Comparison of ENCODE assay signal across 8 cellular contexts in the genomic region with DNA sequence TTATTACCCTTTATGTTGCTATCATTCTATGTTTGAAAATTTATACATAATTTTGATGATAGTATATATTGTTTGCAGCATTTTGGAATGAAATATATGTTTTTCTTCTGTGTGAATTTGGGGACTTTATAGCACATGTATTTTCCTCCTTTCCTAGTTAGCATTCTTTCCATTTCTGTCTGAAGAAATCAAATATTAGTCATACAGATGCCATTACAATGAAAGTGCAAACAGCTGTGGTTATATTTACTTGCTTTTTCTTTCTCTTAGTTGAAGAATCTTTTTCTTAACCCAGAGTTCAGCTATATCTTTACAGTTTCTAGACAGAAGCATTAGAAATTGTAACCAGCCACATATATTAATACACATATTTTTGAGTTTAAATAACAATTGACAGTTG.
"Had no signal": no experiment of that assay in that cellular context is flagged by ENCODE, and none has a peak within 500 bp of the region (broad histone marks: within the 10 kb centered on the region; RNA-seq: fewer than 3 reads in every experiment).

No MANE protein-coding gene starts in this region.

- DNase-seq: amygdala, left cardiac atrium, mucosa of descending colon, stomach, T-helper 2 cell had no signal

- H3K4me2 ChIP-seq: hepatocyte had no signal

- H2AFZ ChIP-seq: hepatocyte had no signal

- H3K4me3 ChIP-seq: cardiac muscle cell, hepatocyte, mucosa of descending colon, stomach had no signal

- H3K36me3 ChIP-seq: cardiac muscle cell, stomach had no signal

- H3K4me1 ChIP-seq: stomach had no signal

- H3K27me3 ChIP-seq: cardiac muscle cell, hepatocyte, stomach had no signal

- H3K79me2 ChIP-seq: hepatocyte had no signal

- H3K27ac ChIP-seq: cardiac muscle cell, hepatocyte, stomach had no signal

- ATAC-seq: activated CD4-positive, CD25-positive, alpha-beta regulatory T cell treated with anti-CD3 and anti-CD28 coated beads, Interleukin-2, amount 50 U/mL, for 24 hours; left cardiac atrium; mucosa of descending colon had no signal
